In genomic region chr9:128454991-128455390, GRCh38 we compare ENCODE assay signal across 1 cellular context.
TF ChIP-seq lines count a peak whose summit lies in the region.

No MANE protein-coding gene starts in this region.

TF ChIP-seq in H1, 55 proteins besides CTCF, POLR2A, EP300 and RAD21:
- TF ChIP-seq YY1 (IDR thresholded peaks at IDR 0.05; ENCODE audit: low read depth, low read length) = no peak
